Comparison of ENCODE assay signal across 18 cellular contexts in genomic region chr7:1358376-1359050, GRCh38.
"Had no signal": no experiment of that assay in that cellular context is flagged by ENCODE, and none has a peak within 500 bp of the region (broad histone marks: within the 10 kb centered on the region; RNA-seq: fewer than 3 reads in every experiment).

No MANE protein-coding gene starts in this region.

- H3K9me3 Mint-ChIP-seq: dendritic cell treated with granulocyte-macrophage colony-stimulating factor and Interleukin-4, amounts not matched to agents 40 ng/mL and 50 ng/mL, for 4 days; memory B cell; nephron had no signal

- ATAC-seq: heart right ventricle, left lung, psoas muscle had no signal

- H3K4me1 ChIP-seq: foreskin keratinocyte, heart right ventricle, left lung, psoas muscle, right lobe of liver, stomach, uterus had no signal

- H3K4me1 Mint-ChIP-seq: activated naive CD8-positive, alpha-beta T cell treated with anti-CD3 and anti-CD28 coated beads, Interleukin-2, amount 10 ng/mL, durations not matched to agents 7 days and 5 days; memory B cell; nephron had no signal

- H3K36me3 Mint-ChIP-seq: activated naive CD8-positive, alpha-beta T cell treated with anti-CD3 and anti-CD28 coated beads, Interleukin-2, amount 10 ng/mL, durations not matched to agents 7 days and 5 days; memory B cell had no signal

- H3K27me3 ChIP-seq: brain microvascular endothelial cell had no signal

- H3K4me3 Mint-ChIP-seq: activated naive CD8-positive, alpha-beta T cell treated with anti-CD3 and anti-CD28 coated beads, Interleukin-2, amount 10 ng/mL, durations not matched to agents 7 days and 5 days; dendritic cell treated with granulocyte-macrophage colony-stimulating factor and Interleukin-4, amounts not matched to agents 40 ng/mL and 50 ng/mL, for 4 days; memory B cell; nephron had no signal

- DNase-seq: activated CD4-positive, alpha-beta T cell treated with anti-CD3 and anti-CD28 coated beads, Interleukin-2, amount 50 U/mL, for 1 hour; activated CD8-positive, alpha-beta memory T cell treated with anti-CD3 and anti-CD28 coated beads for 24 hours; activated gamma-delta T cell treated with Interleukin-2 at 50 U/mL for 16 hours; activated naive CD8-positive, alpha-beta T cell treated with anti-CD3 and anti-CD28 coated beads, Interleukin-2, amount 10 ng/mL, durations not matched to agents 7 days and 5 days; brain microvascular endothelial cell; effector memory CD4-positive, alpha-beta T cell; foreskin keratinocyte; heart right ventricle; stomach; T-helper 9 cell; uterus had no signal

- H3K36me3 ChIP-seq: brain microvascular endothelial cell, heart right ventricle, left lung, right lobe of liver, stomach, thoracic aorta, uterus had no signal

- H3K4me3 ChIP-seq: heart right ventricle, left lung, psoas muscle, right lobe of liver, stomach, thoracic aorta, uterus had no signal

- H3K27ac ChIP-seq: brain microvascular endothelial cell, foreskin keratinocyte, heart right ventricle, left lung, psoas muscle, right lobe of liver, stomach, thoracic aorta, uterus had no signal

- H3K27me3 Mint-ChIP-seq: activated naive CD8-positive, alpha-beta T cell treated with anti-CD3 and anti-CD28 coated beads, Interleukin-2, amount 10 ng/mL, durations not matched to agents 7 days and 5 days had no signal

- H3K27ac Mint-ChIP-seq: activated naive CD8-positive, alpha-beta T cell treated with anti-CD3 and anti-CD28 coated beads, Interleukin-2, amount 10 ng/mL, durations not matched to agents 7 days and 5 days; dendritic cell treated with granulocyte-macrophage colony-stimulating factor and Interleukin-4, amounts not matched to agents 40 ng/mL and 50 ng/mL, for 4 days; memory B cell; nephron had no signal

- H3K9me3 ChIP-seq: psoas muscle, right lobe of liver, stomach, thoracic aorta, uterus had no signal
